In genomic region chr17:80214012-80214877, GRCh38 we compare ENCODE assay signal across 15 cellular contexts. TPM values are rescaled to one million over a fixed set of nuclear protein-coding genes. Genes with fewer than 3 reads are reported as not detected.
DNase-seq lines count a peak whose midpoint lies in the region; ATAC-seq and TF ChIP-seq lines count a peak whose summit lies in the region.
"Had no signal": no experiment of that assay in that cellular context is flagged by ENCODE, and none has a peak within 500 bp of the region (broad histone marks: within the 10 kb centered on the region; RNA-seq: fewer than 3 reads in every experiment).

No MANE protein-coding gene starts in this region.

- H3K4me3 ChIP-seq in heart right ventricle, result no peak overlapping the region
- H3K4me3 ChIP-seq in mesenchymal stem cell (ENCODE audit: insufficient read depth in 1 of 2, low read depth in 1 of 2, low read length in 2 of 2), result no peak overlapping the region
- H3K4me3 ChIP-seq: A549, BLaER1 had no signal

- no peak overlapping the region for H2BK5ac ChIP-seq in mesenchymal stem cell (ENCODE audit: low read depth, low read length, poor library complexity, severe bottlenecking)

- H3K9ac ChIP-seq in mesenchymal stem cell (ENCODE audit: low read length), result no peak overlapping the region
- H3K9ac ChIP-seq: BLaER1 had no signal

- no peak overlapping the region for H3K27ac Mint-ChIP-seq in stimulated activated naive CD8-positive, alpha-beta T cell treated with anti-CD3 and anti-CD28 coated beads, Interleukin-15, amount 100 ng/mL, for 72 hours
- H3K27ac Mint-ChIP-seq: CD4-positive, alpha-beta T cell had no signal

- ATAC-seq in Right ventricle myocardium inferior, result no peak
- ATAC-seq in heart right ventricle, result no peak
- ATAC-seq in stimulated activated naive CD8-positive, alpha-beta T cell treated with anti-CD3 and anti-CD28 coated beads, Interleukin-15, amount 100 ng/mL, for 72 hours, result peak; percentile 12
- ATAC-seq in stimulated activated naive CD8-positive, alpha-beta T cell treated with anti-CD3 and anti-CD28 coated beads, Interleukin-15, Interleukin-2, amounts not matched to agents 100 U/mL and 50 U/mL, for 24 hours, result no peak
- ATAC-seq: A549 had no signal

- H3K4me1 ChIP-seq in heart right ventricle, result peaks cover 0 to 26% (median 3%) of the 10 kb centered on the region in 9 donors
- peaks cover 12% of the 10 kb centered on the region for H3K4me1 ChIP-seq in mesenchymal stem cell (ENCODE audit: control insufficient read depth, insufficient read depth, low read depth, low read length)
- H3K4me1 ChIP-seq: Caco-2 had no signal

- H3K4me3 Mint-ChIP-seq in stimulated activated naive CD8-positive, alpha-beta T cell treated with anti-CD3 and anti-CD28 coated beads, Interleukin-15, amount 100 ng/mL, for 72 hours, result no peak overlapping the region
- H3K4me3 Mint-ChIP-seq: CD4-positive, alpha-beta T cell had no signal

- no peak for TF ChIP-seq CTCF in heart right ventricle (IDR thresholded peaks at IDR 0.05)

- no peak overlapping the region for H2AFZ ChIP-seq in mesenchymal stem cell (ENCODE audit: low read depth, low read length)

- 94% methylated on average over 48 of the region's 48 CpGs for WGBS in heart right ventricle, 2 donors
- 96% methylated on average over 48 of the region's 48 CpGs for WGBS in mesenchymal stem cell

- no peak overlapping the region for H3K27ac ChIP-seq in heart right ventricle
- H3K27ac ChIP-seq in mesenchymal stem cell (ENCODE audit: low read length, poor library complexity, severe bottlenecking), result no peak overlapping the region
- H3K27ac ChIP-seq: 22Rv1, A549 had no signal

- H2BK12ac ChIP-seq in mesenchymal stem cell (ENCODE audit: low read length in 2 of 2), result no peak overlapping the region

- no peak overlapping the region for H4K91ac ChIP-seq in mesenchymal stem cell (ENCODE audit: low read length)

- peaks cover 23% of the 10 kb centered on the region for H3K4me1 Mint-ChIP-seq in stimulated activated naive CD8-positive, alpha-beta T cell treated with anti-CD3 and anti-CD28 coated beads, Interleukin-15, amount 100 ng/mL, for 72 hours

- H2BK15ac ChIP-seq in mesenchymal stem cell (ENCODE audit: low read depth, poor library complexity, severe bottlenecking), result peak overlapping the region; percentile 9

- H2AK5ac ChIP-seq in mesenchymal stem cell (ENCODE audit: low read length, severe bottlenecking), result no peak overlapping the region

- DNase-seq in Right ventricle myocardium inferior (ENCODE audit: missing footprints), result peak; percentile 64
- no peak for DNase-seq in heart right ventricle
- no peak for DNase-seq in stimulated activated naive CD8-positive, alpha-beta T cell treated with anti-CD3 and anti-CD28 coated beads, Interleukin-15, amount 100 ng/mL, for 72 hours
- DNase-seq in stimulated activated naive CD8-positive, alpha-beta T cell treated with anti-CD3 and anti-CD28 coated beads, Interleukin-15, Interleukin-2, amounts not matched to agents 100 U/mL and 50 U/mL, for 24 hours, result no peak
- no peak for DNase-seq in mesenchymal stem cell
- DNase-seq in KG1 (lab: John Stamatoyannopoulos, UW), result no peak
- no peak for DNase-seq in NCI-H2081 treated with DMSO at 0.1 percent for 48 hours (lab: John Stamatoyannopoulos, UW)
- DNase-seq: Caco-2; CD4-positive, alpha-beta T cell; HCEC 1CT; IMR-90 had no signal

- H3K14ac ChIP-seq in mesenchymal stem cell (ENCODE audit: low read length in 2 of 2), result no peak overlapping the region

- H3K36me3 ChIP-seq in heart right ventricle, result peaks cover 0 to 91% (median 33%) of the 10 kb centered on the region in 9 donors
- peaks cover 84 to 90% of the 10 kb centered on the region in 2 experiments for H3K36me3 ChIP-seq in mesenchymal stem cell (ENCODE audit: control insufficient read depth in 1 of 2, insufficient read depth in 2 of 2, low read depth in 1 of 2, low read length in 2 of 2)
- H3K36me3 ChIP-seq: BLaER1 had no signal

- peaks cover 22% of the 10 kb centered on the region for H3K79me1 ChIP-seq in mesenchymal stem cell (replicated peaks; ENCODE audit: low read length, poor library complexity, severe bottlenecking)

- no peak overlapping the region for H2BK120ac ChIP-seq in mesenchymal stem cell (ENCODE audit: low read depth, low read length)

- intact Hi-C loops in Right ventricle myocardium inferior (cut with DNase I) (no loop called here), heart right ventricle (cut with DNase I) (loop anchor here in 1 of 10 donors (10.0 kb wide), 1 partner anchor 51 kb away; the partner anchor contains the start of gene RNF213)

- no peak overlapping the region for H3K4me2 ChIP-seq in mesenchymal stem cell (ENCODE audit: low read length, poor library complexity, severe bottlenecking)
- H3K4me2 ChIP-seq: A549 had no signal

- H3K18ac ChIP-seq in mesenchymal stem cell (ENCODE audit: low read depth in 1 of 2, low read length in 2 of 2), result no peak overlapping the region

- H3K4ac ChIP-seq in mesenchymal stem cell (ENCODE audit: low read depth in 1 of 2, low read length in 2 of 2), result no peak overlapping the region

- H3K9me3 Mint-ChIP-seq in stimulated activated naive CD8-positive, alpha-beta T cell treated with anti-CD3 and anti-CD28 coated beads, Interleukin-15, amount 100 ng/mL, for 72 hours, result no peaks in the 10 kb centered on the region
- H3K9me3 Mint-ChIP-seq: CD4-positive, alpha-beta T cell had no signal

- H3K27me3 Mint-ChIP-seq in stimulated activated naive CD8-positive, alpha-beta T cell treated with anti-CD3 and anti-CD28 coated beads, Interleukin-15, amount 100 ng/mL, for 72 hours, result no peaks in the 10 kb centered on the region
- H3K27me3 Mint-ChIP-seq: CD4-positive, alpha-beta T cell had no signal

- H3K27me3 ChIP-seq in heart right ventricle, result no peaks in the 10 kb centered on the region
- H3K27me3 ChIP-seq in mesenchymal stem cell (ENCODE audit: control insufficient read depth in 1 of 2, insufficient read depth in 1 of 2, low read length in 2 of 2), result no peaks in the 10 kb centered on the region

- H3K9me3 ChIP-seq in heart right ventricle (no peaks in the 10 kb centered on the region), mesenchymal stem cell (ENCODE audit: control insufficient read depth, low read length) (no peaks in the 10 kb centered on the region)
- H3K9me3 ChIP-seq: A549, BLaER1, Caco-2 had no signal

- no peak overlapping the region for H3K23ac ChIP-seq in mesenchymal stem cell (ENCODE audit: low read length in 2 of 2)

- no peak overlapping the region for H4K8ac ChIP-seq in mesenchymal stem cell (ENCODE audit: low read length)

RNA-seq across cellular contexts. Expression of gene SGSH, which starts 5.9 kb away (rescaled TPM):
- 12.4 TPM for total RNA-seq in Right ventricle myocardium inferior
- 10 to 100 TPM in 9 of 10 donors, 1 to 10 TPM in 1; 7.3 to 18.0 (median 14.0) TPM for total RNA-seq in heart right ventricle
- polyA plus RNA-seq in heart right ventricle, result 10 to 100 TPM in 1 of 2 donors, 1 to 10 TPM in 1; 10.0 to 21.7 TPM
- 59.2 TPM for polyA plus RNA-seq in mesenchymal stem cell (2013, experiment 1 of 2)
- polyA plus RNA-seq in mesenchymal stem cell (2013, experiment 2 of 2), result 59.8 TPM

RNA-seq across cellular contexts. Expression of gene SLC26A11, which starts 6.0 kb away (rescaled TPM):
- total RNA-seq in Right ventricle myocardium inferior (3.9 TPM), heart right ventricle (1 to 10 TPM; 3.9 to 8.6 (median 5.1) TPM)
- polyA plus RNA-seq in heart right ventricle, result 1 to 10 TPM; 3.0 to 5.6 TPM
- polyA plus RNA-seq in mesenchymal stem cell (2013, experiment 1 of 2), result 16.2 TPM
- polyA plus RNA-seq in mesenchymal stem cell (2013, experiment 2 of 2), result 15.6 TPM

RNA-seq across cellular contexts. Expression of gene CARD14, which starts 44.4 kb away (rescaled TPM):
- total RNA-seq in Right ventricle myocardium inferior (not detected), heart right ventricle (under 1 TPM in 4 of 10 donors, not detected in 6; 0.11 to 0.33 (median 0.14) TPM)
- polyA plus RNA-seq in heart right ventricle, result under 1 TPM; 0.12 to 0.22 TPM
- 0.01 TPM for polyA plus RNA-seq in mesenchymal stem cell (2013, experiment 1 of 2)
- polyA plus RNA-seq in mesenchymal stem cell (2013, experiment 2 of 2), result 0.07 TPM
- total RNA-seq: CD4-positive, alpha-beta T cell; HT1080; IMR-90 had no signal
- polyA plus RNA-seq: IMR-90 had no signal

RNA-seq across cellular contexts. Expression of gene RNF213, which starts 46.4 kb away (rescaled TPM):
- total RNA-seq in Right ventricle myocardium inferior (28.6 TPM), heart right ventricle (10 to 100 TPM; 26.0 to 97.0 (median 31.7) TPM)
- polyA plus RNA-seq in heart right ventricle, result 10 to 100 TPM; 13.1 to 58.7 TPM
- 21.7 TPM for polyA plus RNA-seq in mesenchymal stem cell (2013, experiment 1 of 2)
- 18.9 TPM for polyA plus RNA-seq in mesenchymal stem cell (2013, experiment 2 of 2)
